In the genomic region with DNA sequence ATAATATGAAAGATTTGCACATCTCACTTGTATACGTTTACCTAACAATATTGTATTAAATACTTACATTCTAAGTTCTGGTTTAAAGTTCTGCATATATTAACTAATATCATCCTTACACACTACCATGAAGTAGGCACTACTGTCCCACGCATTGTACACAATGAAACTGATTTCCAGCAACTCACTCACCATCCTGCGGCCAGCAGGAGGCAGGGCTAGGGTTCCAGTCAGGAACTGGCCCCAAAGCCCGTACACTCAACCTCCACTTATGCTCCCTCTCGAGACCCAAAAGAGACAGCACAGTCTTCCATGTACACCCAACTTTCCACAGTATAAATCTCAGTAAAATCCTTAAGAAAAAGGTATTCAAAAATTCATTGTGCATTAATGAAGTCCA, we compare ENCODE assay signal across 24 cellular contexts. TPM values are rescaled to one million over a fixed set of nuclear protein-coding genes. Genes with fewer than 3 reads are reported as not detected.
DNase-seq lines count a peak whose midpoint lies in the region; ATAC-seq, FAIRE-seq and TF ChIP-seq lines count a peak whose summit lies in the region.
"Had no signal": no experiment of that assay in that cellular context is flagged by ENCODE, and none has a peak within 500 bp of the region (broad histone marks: within the 10 kb centered on the region; RNA-seq: fewer than 3 reads in every experiment).

No MANE protein-coding gene starts in this region.

- CTCF ChIA-PET in H1 (lab: Charles Lee; ENCODE audit: partially characterized antibody), result interaction anchor here (0.6 to 1.2 kb wide), 2 partner anchors 70 to 147 kb away, joined by 3 to 4 read pairs; no protein-coding TSS in a partner anchor

- H3K27ac Mint-ChIP-seq in GM23338, result no peak overlapping the region

- ATAC-seq in GM23338, result peak; percentile 47; the same call in 2 of the 3 replicates
- no peak for ATAC-seq in GM18517 (IDR thresholded peaks at IDR 0.05; ENCODE audit: unreplicated experiment)

- H2AK5ac ChIP-seq in H1 (ENCODE audit: low read depth, low read length), result no peak overlapping the region

- 82% methylated on average over 5 of the region's 5 CpGs; no CpG with 5 or more reads in 1 of the 2 experiments for WGBS in H1 (ENCODE audit: extremely low coverage in 1 of 2, insufficient coverage in 1 of 2, insufficient read length in 1 of 2, insufficient replicate concordance in 2 of 2, low coverage in 1 of 2, low lambda C conversion rate in 2 of 2, missing lambda C conversion rate in 1 of 2), 2 experiments

- no peaks in the 10 kb centered on the region for H3K9me3 ChIP-seq in H1 (ENCODE audit: insufficient read depth in 2 of 2, low read depth in 1 of 2, low read length in 1 of 2)

- POLR2A ChIA-PET in H1 (lab: Charles Lee; ENCODE audit: partially characterized antibody), result no interaction called here

- no peak overlapping the region for H4K91ac ChIP-seq in H1 (replicated peaks; ENCODE audit: insufficient read length, low read length)

- no peak overlapping the region for H2BK5ac ChIP-seq in H1 (ENCODE audit: low read depth, low read length)

- H3F3A ChIP-seq in GM23338 (replicated peaks; ENCODE audit: low read depth), result no peaks in the 10 kb centered on the region

- H4K20me1 ChIP-seq in GM23338 (replicated peaks; ENCODE audit: insufficient read depth), result no peaks in the 10 kb centered on the region
- no peaks in the 10 kb centered on the region for H4K20me1 ChIP-seq in H1 (replicated peaks in 1 of 2; ENCODE audit: control insufficient read depth in 1 of 2, insufficient read depth in 2 of 2, low read length in 2 of 2)

- no peak overlapping the region for H3K14ac ChIP-seq in H1 (ENCODE audit: insufficient read length)

- H3K4me2 ChIP-seq in GM23338 (no peak overlapping the region), H1 (ENCODE audit: insufficient read depth in 1 of 2, low read depth in 2 of 2, low read length in 2 of 2) (no peak overlapping the region)
- H3K4me2 ChIP-seq: PC-9 had no signal

- H3K27me3 Mint-ChIP-seq in GM23338 (ENCODE audit: insufficient read depth, low read depth, poor library complexity), result peaks cover 6% of the 10 kb centered on the region

- H3K9me2 ChIP-seq in GM23338 (ENCODE audit: insufficient read depth), result no peaks in the 10 kb centered on the region

- TF ChIP-seq CTCF in GM23338 (conservative IDR thresholded peaks at IDR 0.05; ENCODE audit: low read depth in 2 of 2), result peak; percentile 49 to 59
- peak; percentile 30 for TF ChIP-seq CTCF in NB4 (IDR thresholded peaks at IDR 0.05; ENCODE audit: low read depth, low read length)
- TF ChIP-seq CTCF in H1 (IDR thresholded peaks at IDR 0.05; ENCODE audit: control extremely low read depth in 1 of 3, insufficient read depth in 1 of 3, low read depth in 1 of 3, low read length in 3 of 3), result peak; percentile 44 to 65 (median 51)

- no peak overlapping the region for H3K4ac ChIP-seq in H1 (replicated peaks; ENCODE audit: insufficient read length, low read depth, low read length)

- TF ChIP-seq EP300 in H1 (IDR thresholded peaks at IDR 0.05; ENCODE audit: borderline replicate concordance in 1 of 2, low read depth in 2 of 2, low read length in 2 of 2), result no peak

- H3K27me3 ChIP-seq in GM23338 (ENCODE audit: insufficient read depth) (no peaks in the 10 kb centered on the region), H1 (replicated peaks in 1 of 4; ENCODE audit: control insufficient read depth in 3 of 4, extremely low read depth in 1 of 4, insufficient read depth in 3 of 4, low read length in 3 of 4) (no peaks in the 10 kb centered on the region)

- no peaks in the 10 kb centered on the region for H3K79me1 ChIP-seq in H1 (ENCODE audit: low read depth, low read length)

- no peaks in the 10 kb centered on the region for H3K9me3 Mint-ChIP-seq in GM23338

- no peak overlapping the region for H2BK12ac ChIP-seq in H1 (ENCODE audit: low read depth, low read length)

- no peaks in the 10 kb centered on the region for H3K36me3 ChIP-seq in GM23338 (ENCODE audit: insufficient read depth)
- no peaks in the 10 kb centered on the region for H3K36me3 ChIP-seq in H1 (ENCODE audit: control insufficient read depth in 2 of 4, insufficient read depth in 4 of 4, low read length in 3 of 4)

- no peak overlapping the region for H2AFZ ChIP-seq in GM23338
- H2AFZ ChIP-seq in H1 (ENCODE audit: low read length), result no peak overlapping the region
- H2AFZ ChIP-seq: PC-9 had no signal

- no peaks in the 10 kb centered on the region for H3K23me2 ChIP-seq in H1 (ENCODE audit: low read depth, low read length)

- intact Hi-C loops in posterior vena cava (cut with DNase I), result no loop called here

- no peak overlapping the region for H3K56ac ChIP-seq in H1 (replicated peaks; ENCODE audit: insufficient read length, low read depth, low read length)

- H4K8ac ChIP-seq in H1 (ENCODE audit: extremely low read depth, insufficient read depth, low read length), result no peak overlapping the region

- H3K79me2 ChIP-seq in GM23338 (replicated peaks; ENCODE audit: insufficient read depth) (no peaks in the 10 kb centered on the region), H1 (ENCODE audit: control insufficient read depth in 1 of 2, insufficient read depth in 2 of 2, low read length in 2 of 2) (no peaks in the 10 kb centered on the region)

- H3K4me3 ChIP-seq in GM23338, result no peak overlapping the region
- H3K4me3 ChIP-seq in NB4 (ENCODE audit: low read depth, low read length), result no peak overlapping the region
- H3K4me3 ChIP-seq in H1 (ENCODE audit: extremely low read depth in 1 of 4, insufficient read depth in 2 of 4, low read depth in 3 of 4, low read length in 4 of 4), result no peak overlapping the region
- H3K4me3 ChIP-seq: PC-9 had no signal

- H3K9ac ChIP-seq in H1 (replicated peaks in 1 of 4; ENCODE audit: extremely low read depth in 1 of 4, low read depth in 3 of 4, low read length in 3 of 4), result no peak overlapping the region

- TF ChIP-seq POLR2A in NB4 (IDR thresholded peaks at IDR 0.05; ENCODE audit: extremely low read depth, insufficient read length) (no peak), H1 (IDR thresholded peaks at IDR 0.05; ENCODE audit: control extremely low read depth in 1 of 2, low read depth in 2 of 2, low read length in 2 of 2) (no peak)

- no peaks in the 10 kb centered on the region for H3K36me3 Mint-ChIP-seq in GM23338 (ENCODE audit: low read depth)

- H2BK20ac ChIP-seq in H1 (ENCODE audit: low read length), result no peak overlapping the region

- DNase-seq in GM23338 (ENCODE audit: low spot score) (peak; percentile 29), NB4 (ENCODE audit: low read depth) (no peak), H1 (ENCODE audit: low read depth in 1 of 2, low spot score in 2 of 2) (no peak), posterior vena cava (ENCODE audit: low spot score) (peak; percentile 9), DMS114 treated with DMSO at 0.1 percent for 48 hours (lab: John Stamatoyannopoulos, UW; ENCODE audit: unreplicated experiment) (no peak), NK-92 (lab: John Stamatoyannopoulos, UW; ENCODE audit: unreplicated experiment) (no peak), NCI-H446 treated with DMSO at 0.1 percent for 48 hours (lab: John Stamatoyannopoulos, UW) (no peak)
- DNase-seq: AML-193, GDM1, IMR-90, Kasumi-1, MM.1S, NCI-H1092 treated with DMSO at 0.1 percent for 48 hours, NCI-H2081, NCI-H2171 treated with DMSO at 0.1 percent for 48 hours, NCI-H748 treated with DMSO at 0.1 percent for 48 hours, PC-9, SIG-M5 had no signal

- no peaks in the 10 kb centered on the region for H3K4me1 Mint-ChIP-seq in GM23338

- TF ChIP-seq RAD21 in H1 (IDR thresholded peaks at IDR 0.05 in 1 of 2, conservative IDR thresholded peaks at IDR 0.05 in 1 of 2; ENCODE audit: low read depth in 2 of 2, low read length in 2 of 2), result peak; percentile 22 to 38; a peak in 2 of 4 replicates

- FAIRE-seq in H1 (lab: Jason Lieb, UNC), result no peak
- FAIRE-seq: GM19239 had no signal

- H3K4me3 Mint-ChIP-seq in GM23338, result no peak overlapping the region

- H3K4me1 ChIP-seq in GM23338 (ENCODE audit: insufficient read depth), result no peaks in the 10 kb centered on the region
- no peaks in the 10 kb centered on the region for H3K4me1 ChIP-seq in H1 (replicated peaks in 1 of 4; ENCODE audit: control insufficient read depth in 3 of 4, insufficient read depth in 4 of 4, low read length in 3 of 4)

- no peak overlapping the region for H2BK120ac ChIP-seq in H1 (replicated peaks; ENCODE audit: low read depth, low read length)

- H3K18ac ChIP-seq in H1 (ENCODE audit: extremely low read depth, low read length), result no peak overlapping the region

- H3K27ac ChIP-seq in GM23338 (ENCODE audit: low read depth), result no peak overlapping the region
- no peak overlapping the region for H3K27ac ChIP-seq in H1 (ENCODE audit: low read depth, low read length)
- H3K27ac ChIP-seq: HL-60, PC-9, RWPE1 had no signal

- no peak overlapping the region for H2BK15ac ChIP-seq in H1 (ENCODE audit: low read length)

- H4K5ac ChIP-seq in H1 (ENCODE audit: insufficient read length, low read depth, low read length), result no peak overlapping the region

- no peak overlapping the region for H3K23ac ChIP-seq in H1 (ENCODE audit: insufficient read length)

TF ChIP-seq in GM23338, 12 proteins besides CTCF, POLR2A, EP300 and RAD21 (continues in another document):
- no peak for TF ChIP-seq EZH2phosphoT487 (IDR thresholded peaks at IDR 0.05; ENCODE audit: unreplicated experiment)

TF ChIP-seq in H1, 55 proteins besides CTCF, POLR2A, EP300 and RAD21 (continues in another document):
- TF ChIP-seq GTF2F1 (IDR thresholded peaks at IDR 0.05; ENCODE audit: borderline replicate concordance, low read depth, low read length), result no peak
- TF ChIP-seq BCL11A (IDR thresholded peaks at IDR 0.05; ENCODE audit: low read depth in 2 of 2, low read length in 2 of 2), result no peak
- no peak for TF ChIP-seq PHF8 (conservative IDR thresholded peaks at IDR 0.05; ENCODE audit: low read depth, low read length)
- no peak for TF ChIP-seq KDM1A (IDR thresholded peaks at IDR 0.05; ENCODE audit: borderline replicate concordance, low read length)
- TF ChIP-seq EGR1 (IDR thresholded peaks at IDR 0.05; ENCODE audit: borderline replicate concordance, low read depth, low read length), result no peak
- TF ChIP-seq CHD2 (IDR thresholded peaks at IDR 0.05; ENCODE audit: low read length), result no peak
- TF ChIP-seq GABPA (IDR thresholded peaks at IDR 0.05; ENCODE audit: borderline replicate concordance, insufficient read depth, low read length), result no peak
- TF ChIP-seq RFX5 (IDR thresholded peaks at IDR 0.05; ENCODE audit: borderline replicate concordance, low read depth, low read length), result no peak

RNA-seq across cellular contexts. Expression of gene GRID1, which starts 41.4 kb away (rescaled TPM):
- total RNA-seq in GM23338 (2014; rRNA removed; shearing (Covaris generic)), result 0.14 and 0.82 TPM in 2 replicates
- polyA plus RNA-seq in GM23338 (2016; fragmentation: Nextera tagmentation; extraction: Ambion mirVana), result 0.09 and 0.15 TPM in 2 replicates
- 0.15 and 0.22 TPM in 2 replicates for total RNA-seq in H1 (2021; fragmentation: NEBNext Ultra II Directional; extraction: Animal tissue kit (Norgen Biotek cat#: 25700))
- polyA plus RNA-seq in H1 (2011; rRNA removed), result 0.30 and 0.31 TPM in 2 replicates
- polyA plus RNA-seq in H1 (2011; cell fraction: cytosol; rRNA removed), result 0.21 TPM
- 0.34 TPM for polyA plus RNA-seq in H1 (2011; cell fraction: nucleus; rRNA removed)
- polyA plus RNA-seq in H1 (2012, experiment 1 of 2), result 0.24 to 0.65 TPM (median 0.29 TPM) in 4 replicates
- 0.18 TPM for polyA plus RNA-seq in H1 (2012, experiment 2 of 2)
- polyA plus RNA-seq in H1 (2013, experiment 1 of 2), result 0.32 TPM
- 0.39 TPM for polyA plus RNA-seq in H1 (2013, experiment 2 of 2)
- 0.88 and 1.3 TPM in 2 replicates for polyA minus RNA-seq in H1 (2011; rRNA and poly(A)+ RNA removed)
- polyA minus RNA-seq in H1 (2011; cell fraction: cytosol; rRNA and poly(A)+ RNA removed), result 0.37 TPM
- polyA minus RNA-seq in H1 (2011; cell fraction: nucleus; rRNA and poly(A)+ RNA removed), result 2.6 TPM
- 1 to 10 TPM; 4.4 to 5.6 TPM for total RNA-seq in posterior vena cava
- total RNA-seq: Daoy; IMR-90; PC-9; T-helper 1 cell treated with Interleukin-12 subunit alpha and Interleukin-12 subunit beta and Interleukin-4 antibody, amounts not matched to agents 30 ng/mL and 1 ng/mL, for 36 hours had no signal
- polyA plus RNA-seq: IMR-90 had no signal

Comparison
In these comparisons a context has a peak if more than half of its experiments do, and no peak if none do; other contexts are left out.
1. DNase-seq: peak in GM23338 (single experiment) and posterior vena cava (single experiment); none in NB4 (single experiment), H1 (0 of 2), DMS114 treated with DMSO at 0.1 percent for 48 hours (single experiment), NK-92 (single experiment) and NCI-H446 treated with DMSO at 0.1 percent for 48 hours (single experiment).
2. Peak in every context shown above with its lines, with median percentiles within 50 percentile points of each other: CTCF ChIP-seq.